9 cellular contexts compared by ENCODE assay signal in genomic region chr12:26749781-26750180, GRCh38.
DNase-seq lines count a peak whose midpoint lies in the region; ATAC-seq and TF ChIP-seq lines count a peak whose summit lies in the region.
"Had no signal": no experiment of that assay in that cellular context is flagged by ENCODE, and none has a peak within 500 bp of the region (broad histone marks: within the 10 kb centered on the region; RNA-seq: fewer than 3 reads in every experiment).

No MANE protein-coding gene starts in this region.

- no peak for TF ChIP-seq CTCF in GM13977 (IDR thresholded peaks at IDR 0.05; ENCODE audit: extremely low read depth, insufficient read depth, missing control alignments)
- no peak for TF ChIP-seq CTCF in activated B cell treated with CpG ODN at 0.5 μM for 24 hours (IDR thresholded peaks at IDR 0.05)

- no peaks in the 10 kb centered on the region for H3K27me3 Mint-ChIP-seq in activated B cell treated with CpG ODN at 0.5 μM for 24 hours
- H3K27me3 Mint-ChIP-seq in activated T-helper 1 cell treated with anti-CD3 and anti-CD28 coated beads, Interleukin-12 subunit alpha, Interleukin-12 subunit beta, Interleukin-2, Interleukin-4 antibody, amounts not matched to agents 30 ng/mL and 10 ng/mL and 1 ng/mL, durations not matched to agents 14 hours and 24 hours and 36 hours (ENCODE audit: insufficient read depth), result no peaks in the 10 kb centered on the region

- intact Hi-C loops in activated B cell treated with CpG ODN at 0.5 μM for 24 hours (cut with micrococcal nuclease), result loop anchor here (1.0 to 5.0 kb wide), 5 partner anchors 17 to 83 kb away; partner anchors contain the start of gene ITPR2
- intact Hi-C loops in activated T-helper 1 cell treated with anti-CD3 and anti-CD28 coated beads, Interleukin-12 subunit alpha, Interleukin-12 subunit beta, Interleukin-2, Interleukin-4 antibody, amounts not matched to agents 30 ng/mL and 10 ng/mL and 1 ng/mL, durations not matched to agents 14 hours and 24 hours and 36 hours (cut with micrococcal nuclease), result loop anchor here (2.0 to 5.0 kb wide), 3 partner anchors 21 to 1073 kb away; partner anchors contain the start of gene TM7SF3

- DNase-seq in GM13977 (ENCODE audit: low spot score) (peak; percentile 42), activated B cell treated with CpG ODN at 0.5 μM for 24 hours (no peak), AG08395 (ENCODE audit: low spot score) (no peak), Ammon's horn (ENCODE audit: low spot score) (no peak)
- no peak for DNase-seq in activated T-helper 1 cell treated with anti-CD3 and anti-CD28 coated beads, Interleukin-12 subunit alpha, Interleukin-12 subunit beta, Interleukin-2, Interleukin-4 antibody, amounts not matched to agents 30 ng/mL and 10 ng/mL and 1 ng/mL, durations not matched to agents 14 hours and 24 hours and 36 hours (ENCODE audit: low spot score)
- DNase-seq in stimulated activated CD4-positive, alpha-beta T cell treated with anti-CD3 and anti-CD28 coated beads, Interleukin-4, amount 100 ng/mL, for 24 hours, result no peak
- DNase-seq: SJCRH30 had no signal

- H3K9me3 Mint-ChIP-seq in activated B cell treated with CpG ODN at 0.5 μM for 24 hours, result peaks cover 4% of the 10 kb centered on the region
- H3K9me3 Mint-ChIP-seq in activated T-helper 1 cell treated with anti-CD3 and anti-CD28 coated beads, Interleukin-12 subunit alpha, Interleukin-12 subunit beta, Interleukin-2, Interleukin-4 antibody, amounts not matched to agents 30 ng/mL and 10 ng/mL and 1 ng/mL, durations not matched to agents 14 hours and 24 hours and 36 hours, result peaks cover 20% of the 10 kb centered on the region

- in situ Hi-C loops in GM13977 (cut with MboI; ENCODE audit: low pct_unique_long_range_greater_than_20kb, low sequenced_read_pairs, unreplicated experiment), result no loop called here

- H3K27ac Mint-ChIP-seq in activated B cell treated with CpG ODN at 0.5 μM for 24 hours, result peak overlapping the region; percentile 11
- no peak overlapping the region for H3K27ac Mint-ChIP-seq in activated T-helper 1 cell treated with anti-CD3 and anti-CD28 coated beads, Interleukin-12 subunit alpha, Interleukin-12 subunit beta, Interleukin-2, Interleukin-4 antibody, amounts not matched to agents 30 ng/mL and 10 ng/mL and 1 ng/mL, durations not matched to agents 14 hours and 24 hours and 36 hours

- H3K4me1 Mint-ChIP-seq in activated B cell treated with CpG ODN at 0.5 μM for 24 hours, result peaks cover 51% of the 10 kb centered on the region
- H3K4me1 Mint-ChIP-seq in activated T-helper 1 cell treated with anti-CD3 and anti-CD28 coated beads, Interleukin-12 subunit alpha, Interleukin-12 subunit beta, Interleukin-2, Interleukin-4 antibody, amounts not matched to agents 30 ng/mL and 10 ng/mL and 1 ng/mL, durations not matched to agents 14 hours and 24 hours and 36 hours (ENCODE audit: low read depth), result peaks cover 53% of the 10 kb centered on the region

- ATAC-seq in GM19372 (IDR thresholded peaks at IDR 0.05; ENCODE audit: low read depth, unreplicated experiment), result peak; percentile 66
- peak; percentile 85 for ATAC-seq in HG02973 (IDR thresholded peaks at IDR 0.05; ENCODE audit: unreplicated experiment)
- peak; percentile 57 for ATAC-seq in activated B cell treated with CpG ODN at 0.5 μM for 24 hours (ENCODE audit: low read depth)

- peaks cover 4% of the 10 kb centered on the region for H3K36me3 Mint-ChIP-seq in activated B cell treated with CpG ODN at 0.5 μM for 24 hours (ENCODE audit: low read depth)
- H3K36me3 Mint-ChIP-seq in activated T-helper 1 cell treated with anti-CD3 and anti-CD28 coated beads, Interleukin-12 subunit alpha, Interleukin-12 subunit beta, Interleukin-2, Interleukin-4 antibody, amounts not matched to agents 30 ng/mL and 10 ng/mL and 1 ng/mL, durations not matched to agents 14 hours and 24 hours and 36 hours (ENCODE audit: low read depth), result peaks cover 12% of the 10 kb centered on the region

- CTCF ChIA-PET in activated B cell treated with CpG ODN at 0.5 μM for 24 hours (lab: Charles Lee), result no interaction called here

- no peak overlapping the region for H3K4me3 Mint-ChIP-seq in activated B cell treated with CpG ODN at 0.5 μM for 24 hours
- no peak overlapping the region for H3K4me3 Mint-ChIP-seq in activated T-helper 1 cell treated with anti-CD3 and anti-CD28 coated beads, Interleukin-12 subunit alpha, Interleukin-12 subunit beta, Interleukin-2, Interleukin-4 antibody, amounts not matched to agents 30 ng/mL and 10 ng/mL and 1 ng/mL, durations not matched to agents 14 hours and 24 hours and 36 hours

- POLR2A ChIA-PET in activated B cell treated with CpG ODN at 0.5 μM for 24 hours (lab: Charles Lee), result interaction anchor here (1.4 to 2.0 kb wide), 2 partner anchors 83 kb away, joined by 6 to 13 read pairs; partner anchors contain the start of gene ITPR2
